ENCODE assay signal across 1 cellular context in genomic region chr5:127265473-127265872, GRCh38. TPM values are rescaled to one million over a fixed set of nuclear protein-coding genes. Genes with fewer than 3 reads are reported as not detected.
"Had no signal": no experiment of that assay in that cellular context is flagged by ENCODE, and none has a peak within 500 bp of the region (broad histone marks: within the 10 kb centered on the region; RNA-seq: fewer than 3 reads in every experiment).

No MANE protein-coding gene starts in this region.

RNA-seq across cellular contexts. Expression of gene MEGF10, which starts 25.1 kb away (rescaled TPM):
- total RNA-seq: natural killer cell treated with Interleukin-12 subunit alpha and Interleukin-12 subunit beta and Interleukin-15 and Interleukin-18, amount 100 ng/mL, for 72 hours had no signal
